In the genomic region with DNA sequence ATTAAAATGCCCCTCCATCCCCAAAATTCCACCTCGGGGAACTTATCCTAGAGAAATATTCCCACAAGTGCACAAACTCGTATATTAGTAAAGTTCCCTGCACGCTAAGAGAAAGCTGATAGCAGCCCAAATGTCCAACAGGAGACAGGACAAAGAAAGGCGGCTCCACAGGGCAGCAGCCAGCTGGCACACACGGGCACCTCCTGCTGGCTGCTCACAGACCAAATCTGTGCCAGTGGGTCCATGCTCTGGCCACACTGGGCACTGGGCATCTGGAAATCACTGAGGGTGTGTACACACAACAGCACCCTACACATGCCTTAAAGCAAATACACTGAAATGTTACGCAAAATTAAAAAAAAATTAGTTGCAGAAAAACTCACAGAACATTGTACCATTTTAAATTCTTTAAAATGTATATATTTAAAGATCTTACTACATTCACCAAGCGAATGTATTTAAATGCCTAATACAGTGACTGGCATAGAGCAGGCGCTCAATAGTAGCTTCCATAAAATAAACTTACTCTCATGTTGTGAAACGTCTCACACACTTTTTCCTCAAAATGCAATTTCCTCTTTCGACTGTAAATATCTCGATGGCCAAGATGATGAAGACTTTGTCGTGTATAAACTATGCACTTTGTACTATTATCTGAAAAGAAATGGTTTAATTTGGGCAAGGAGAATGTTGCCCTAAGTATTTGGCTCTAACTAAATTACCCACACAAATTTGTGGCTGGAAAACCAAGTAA, we compare ENCODE assay signal across 11 cellular contexts. TPM values are rescaled to one million over a fixed set of nuclear protein-coding genes. Genes with fewer than 3 reads are reported as not detected.
DNase-seq lines count a peak whose midpoint lies in the region; ATAC-seq and TF ChIP-seq lines count a peak whose summit lies in the region.
"Had no signal": no experiment of that assay in that cellular context is flagged by ENCODE, and none has a peak within 500 bp of the region (broad histone marks: within the 10 kb centered on the region; RNA-seq: fewer than 3 reads in every experiment).

No MANE protein-coding gene starts in this region.

- no peaks in the 10 kb centered on the region for H3K27me3 ChIP-seq in SJSA1 (replicated peaks)
- H3K27me3 ChIP-seq in hepatocyte = no peaks in the 10 kb centered on the region
- no peaks in the 10 kb centered on the region for H3K27me3 ChIP-seq in testis
- H3K27me3 ChIP-seq in SJCRH30 = no peaks in the 10 kb centered on the region

- H3K9me3 ChIP-seq in SJSA1 (replicated peaks) (no peaks in the 10 kb centered on the region), hepatocyte (ENCODE audit: low read depth) (no peaks in the 10 kb centered on the region), testis (no peaks in the 10 kb centered on the region), SJCRH30 (replicated peaks) (no peaks in the 10 kb centered on the region)

- ATAC-seq in GM21723 (IDR thresholded peaks at IDR 0.05; ENCODE audit: unreplicated experiment) = no peak

- H3K4me1 ChIP-seq in SJSA1 (replicated peaks) = peaks cover 38% of the 10 kb centered on the region
- H3K4me1 ChIP-seq in hepatocyte (ENCODE audit: insufficient read depth) = peaks cover 25% of the 10 kb centered on the region
- H3K4me1 ChIP-seq in testis = peaks cover 55% of the 10 kb centered on the region
- no peaks in the 10 kb centered on the region for H3K4me1 ChIP-seq in SJCRH30

- TF ChIP-seq CTCF in hepatocyte (IDR thresholded peaks at IDR 0.05; ENCODE audit: poor library complexity) (no peak), testis (IDR thresholded peaks at IDR 0.05) (no peak)

- TF ChIP-seq POLR2A in testis (IDR thresholded peaks at IDR 0.05) = no peak

- no peaks in the 10 kb centered on the region for H3K9me2 ChIP-seq in hepatocyte (replicated peaks; ENCODE audit: insufficient read depth)

- H3K4me2 ChIP-seq in hepatocyte = peak overlapping the region; percentile 79

- H3K36me3 ChIP-seq in SJSA1 (no peaks in the 10 kb centered on the region; the same call in 1 of the 2 replicates), hepatocyte (replicated peaks; ENCODE audit: insufficient read depth, low read depth) (no peaks in the 10 kb centered on the region), testis (ENCODE audit: low read depth, missing control alignments) (no peaks in the 10 kb centered on the region), SJCRH30 (no peaks in the 10 kb centered on the region)

- peaks cover 76% of the 10 kb centered on the region for H4K20me1 ChIP-seq in hepatocyte (ENCODE audit: insufficient read depth, poor library complexity, severe bottlenecking)

- intact Hi-C loops in testis (cut with DNase I; ENCODE audit: low total_unique reads) = no loop called here

- no peak overlapping the region for H2AFZ ChIP-seq in hepatocyte

- H3K4me3 ChIP-seq in SJSA1 (no peak overlapping the region), hepatocyte (no peak overlapping the region), testis (no peak overlapping the region), SJCRH30 (no peak overlapping the region)

- DNase-seq in SKM-1 treated with dmso at 0.1 percent for 144 hours (lab: John Stamatoyannopoulos, UW; ENCODE audit: unreplicated experiment) = peak; percentile 30
- no peak for DNase-seq in SKM-1 (lab: John Stamatoyannopoulos, UW; ENCODE audit: unreplicated experiment)
- no peak for DNase-seq in SJSA1 (ENCODE audit: low read depth in 1 of 2, low spot score in 2 of 2)
- DNase-seq in hepatocyte (ENCODE audit: low spot score) = no peak
- no peak for DNase-seq in testis
- DNase-seq in stimulated activated CD4-positive, alpha-beta T cell treated with anti-CD3 and anti-CD28 coated beads, Interleukin-12 subunit alpha, Interleukin-12 subunit beta, amount 100 ng/mL, for 4 hours = no peak
- no peak for DNase-seq in SJCRH30
- DNase-seq: naive B cell, NCI-H226, T1000 had no signal

- WGBS in hepatocyte (ENCODE audit: low lambda C conversion rate, missing lambda C conversion rate) = 88% methylated on average over 12 of the region's 12 CpGs
- WGBS in testis, 2 donors = 57 to 69% methylated on average over 12 of the region's 12 CpGs

- H3K79me2 ChIP-seq in hepatocyte = peaks cover 93% of the 10 kb centered on the region

- H3K27ac ChIP-seq in SJSA1 = peak overlapping the region; percentile 75
- peak overlapping the region; percentile 83 for H3K27ac ChIP-seq in hepatocyte
- H3K27ac ChIP-seq in testis = peak overlapping the region; percentile 6 to 73
- H3K27ac ChIP-seq in SJCRH30 = no peak overlapping the region

RNA-seq across cellular contexts. Expression of a gene that starts 19.4 kb away (rescaled TPM):
- 9.0 and 17.4 TPM in 2 replicates for total RNA-seq in SJSA1 (2014; rRNA removed; shearing (Covaris generic))
- total RNA-seq in hepatocyte = 19.8 and 29.2 TPM in 2 replicates
- polyA plus RNA-seq in hepatocyte = 18.2 and 22.7 TPM in 2 replicates
- 100 to 1,000 TPM; 189 to 212 TPM for total RNA-seq in testis
- polyA plus RNA-seq in testis (ENCODE audit: insufficient read depth, low read depth, low replicate concordance) = 79.0 TPM
- total RNA-seq in SJCRH30 (2014; rRNA removed; shearing (Covaris generic)) = 6.3 and 8.2 TPM in 2 replicates
